Comparison of ENCODE assay signal across 14 cellular contexts in the genomic region with DNA sequence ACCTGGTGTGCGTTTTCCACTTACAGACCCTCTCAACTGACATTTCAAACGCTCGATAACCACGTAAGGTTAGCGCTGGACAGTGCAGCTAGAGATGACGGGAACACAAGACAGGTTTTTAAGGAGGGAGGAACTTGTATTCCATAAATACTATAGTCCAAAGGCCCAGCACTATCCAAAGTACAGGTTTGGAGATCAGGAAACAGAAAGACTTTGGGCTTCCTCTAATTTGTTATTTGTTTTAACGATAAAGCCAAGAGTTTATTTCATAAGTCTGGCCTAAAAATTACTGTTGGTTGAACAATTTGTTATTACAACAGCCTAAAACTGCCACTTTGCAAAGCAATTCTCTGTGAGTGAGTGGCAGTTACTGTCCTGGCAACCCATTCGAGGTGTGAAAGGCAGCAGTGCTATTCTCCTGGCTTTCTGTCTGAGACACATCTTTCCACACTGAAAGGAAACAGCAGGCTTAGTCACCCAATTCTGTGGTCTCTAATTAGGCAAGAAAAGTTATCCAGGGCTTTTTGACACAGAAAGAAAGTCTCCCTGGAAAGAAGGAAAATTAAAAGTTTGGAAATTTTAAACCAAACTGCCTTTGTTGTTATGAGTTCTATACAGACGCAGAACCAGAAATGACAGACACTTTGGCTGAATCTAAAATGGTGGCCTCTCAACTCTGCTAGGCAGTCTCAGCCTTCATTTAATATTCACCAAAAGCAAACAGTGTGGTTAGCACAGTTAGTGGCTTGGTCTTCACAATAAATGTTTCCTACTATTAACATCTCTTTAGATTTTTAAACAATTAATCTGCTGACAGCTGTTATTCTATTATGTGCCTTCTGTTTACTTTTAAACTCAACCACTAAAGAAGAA. TPM values are rescaled to one million over a fixed set of nuclear protein-coding genes. Genes with fewer than 3 reads are reported as not detected.
DNase-seq lines count a peak whose midpoint lies in the region; ATAC-seq, FAIRE-seq and TF ChIP-seq lines count a peak whose summit lies in the region.
"Had no signal": no experiment of that assay in that cellular context is flagged by ENCODE, and none has a peak within 500 bp of the region (broad histone marks: within the 10 kb centered on the region; RNA-seq: fewer than 3 reads in every experiment).

No MANE protein-coding gene starts in this region.

- H4K8ac ChIP-seq in IMR-90 (ENCODE audit: low read depth in 2 of 2, low read length in 2 of 2), result no peak overlapping the region

- peaks cover 60 to 85% of the 10 kb centered on the region in 2 experiments for H3K79me1 ChIP-seq in IMR-90 (ENCODE audit: low read depth in 1 of 2, low read length in 2 of 2)

- in situ Hi-C loops in IMR-90 (cut with MboI; ENCODE audit: low sequenced_read_pairs), result no loop called here

- H3K4me1 Mint-ChIP-seq in CD14-positive monocyte, result peaks cover 55% of the 10 kb centered on the region
- H3K4me1 Mint-ChIP-seq in activated naive CD8-positive, alpha-beta T cell treated with anti-CD3 and anti-CD28 coated beads for 36 hours, result peaks cover 27% of the 10 kb centered on the region
- H3K4me1 Mint-ChIP-seq in activated CD4-positive, alpha-beta memory T cell treated with anti-CD3 and anti-CD28 coated beads for 36 hours (ENCODE audit: low read depth), result peaks cover 20% of the 10 kb centered on the region

- no peaks in the 10 kb centered on the region for H3K27me3 Mint-ChIP-seq in CD14-positive monocyte (ENCODE audit: low read depth in 3 of 3)
- H3K27me3 Mint-ChIP-seq in activated naive CD8-positive, alpha-beta T cell treated with anti-CD3 and anti-CD28 coated beads for 36 hours, result no peaks in the 10 kb centered on the region
- no peaks in the 10 kb centered on the region for H3K27me3 Mint-ChIP-seq in activated CD4-positive, alpha-beta memory T cell treated with anti-CD3 and anti-CD28 coated beads for 36 hours

- ATAC-seq in IMR-90 (ENCODE audit: low read depth), result peak; percentile 32
- ATAC-seq in HG03039 (IDR thresholded peaks at IDR 0.05; ENCODE audit: unreplicated experiment), result no peak

- peak overlapping the region in 1 of 2 donors; percentile 35 for H3K4me3 Mint-ChIP-seq in CD14-positive monocyte
- no peak overlapping the region for H3K4me3 Mint-ChIP-seq in activated naive CD8-positive, alpha-beta T cell treated with anti-CD3 and anti-CD28 coated beads for 36 hours
- no peak overlapping the region for H3K4me3 Mint-ChIP-seq in activated CD4-positive, alpha-beta memory T cell treated with anti-CD3 and anti-CD28 coated beads for 36 hours

- H2BK15ac ChIP-seq in IMR-90 (ENCODE audit: low read depth, low read length), result no peak overlapping the region

- H3K4me1 ChIP-seq in IMR-90 (ENCODE audit: control insufficient read depth, insufficient read depth, low read length), result peaks cover 11% of the 10 kb centered on the region
- H3K4me1 ChIP-seq in liver (ENCODE audit: control insufficient read depth in 4 of 4, insufficient read depth in 4 of 4, low read length in 3 of 4), result peaks cover 6 to 46% (median 25%) of the 10 kb centered on the region in 4 donors
- peaks cover 1 to 2% of the 10 kb centered on the region in 2 donors for H3K4me1 ChIP-seq in kidney (ENCODE audit: control insufficient read depth in 1 of 2, insufficient read depth in 1 of 2, low read depth in 1 of 2, low read length in 2 of 2)

- H2AK9ac ChIP-seq in IMR-90 (replicated peaks; ENCODE audit: low read depth, low read length, poor library complexity), result no peak overlapping the region

- TF ChIP-seq CTCF in CD14-positive monocyte (IDR thresholded peaks at IDR 0.05) (no peak), IMR-90 (conservative IDR thresholded peaks at IDR 0.05; ENCODE audit: low read depth, low read length) (no peak), liver (IDR thresholded peaks at IDR 0.05; ENCODE audit: low read depth, low read length, missing input control) (no peak), kidney (IDR thresholded peaks at IDR 0.05; ENCODE audit: borderline replicate concordance, extremely low read depth, insufficient read depth) (no peak)

- H2BK20ac ChIP-seq in IMR-90 (ENCODE audit: low read depth, low read length), result no peak overlapping the region

- H4K91ac ChIP-seq in IMR-90 (ENCODE audit: insufficient read depth, low read depth, low read length), result no peak overlapping the region

- H3K36me3 ChIP-seq in IMR-90 (ENCODE audit: control insufficient read depth, insufficient read depth, low read length), result peaks cover 26% of the 10 kb centered on the region
- H3K36me3 ChIP-seq in liver (ENCODE audit: control insufficient read depth in 4 of 4, insufficient read depth in 3 of 4, low read depth in 1 of 4, low read length in 3 of 4), result peaks cover 0 to 8% (median 5%) of the 10 kb centered on the region in 4 donors
- H3K36me3 ChIP-seq in kidney (ENCODE audit: control insufficient read depth in 1 of 2, insufficient read depth in 2 of 2, low read length in 2 of 2), result peaks cover 4 to 15% of the 10 kb centered on the region in 2 donors

- WGBS in IMR-90 (ENCODE audit: extremely low coverage in 2 of 2, insufficient read length in 1 of 2), 2 experiments, result 86% methylated on average over 1 of the region's 9 CpGs; no CpG with 5 or more reads in 1 of the 2 experiments
- WGBS in liver, result 45% methylated on average over 9 of the region's 9 CpGs

- no peak for TF ChIP-seq POLR2A in IMR-90 (IDR thresholded peaks at IDR 0.05; ENCODE audit: low read depth, low read length)

- no peaks in the 10 kb centered on the region for H3K27me3 ChIP-seq in IMR-90 (ENCODE audit: control insufficient read depth, insufficient read depth, low read length)
- no peaks in the 10 kb centered on the region for H3K27me3 ChIP-seq in liver (ENCODE audit: control insufficient read depth in 4 of 4, insufficient read depth in 4 of 4, low read length in 3 of 4)
- H3K27me3 ChIP-seq: tibial nerve had no signal

- H3K56ac ChIP-seq in IMR-90 (ENCODE audit: extremely low read depth, insufficient read depth, low read length), result no peak overlapping the region

- H3K9ac ChIP-seq in IMR-90 (ENCODE audit: low read depth, low read length), result no peak overlapping the region
- H3K9ac ChIP-seq in liver (ENCODE audit: low read depth in 1 of 2, low read length in 2 of 2), result no peak overlapping the region
- no peak overlapping the region for H3K9ac ChIP-seq in kidney (ENCODE audit: low read length in 2 of 2)

- H2BK120ac ChIP-seq in IMR-90 (ENCODE audit: low read depth, low read length), result no peak overlapping the region

- H3K9me1 ChIP-seq in IMR-90 (ENCODE audit: insufficient read depth, low read length), result peaks cover 9% of the 10 kb centered on the region

- H3K4me3 ChIP-seq in IMR-90 (ENCODE audit: insufficient read depth, low read depth, low read length), result no peak overlapping the region
- H3K4me3 ChIP-seq in liver (ENCODE audit: low read depth in 1 of 3, low read length in 3 of 3), result no peak overlapping the region
- no peak overlapping the region for H3K4me3 ChIP-seq in kidney (ENCODE audit: low read length in 2 of 2)
- H3K4me3 ChIP-seq: tibial nerve had no signal

- H3K27ac Mint-ChIP-seq in CD14-positive monocyte, result peak overlapping the region in 4 of 7 donors; percentile 31 to 88 (median 58)
- H3K27ac Mint-ChIP-seq in activated naive CD8-positive, alpha-beta T cell treated with anti-CD3 and anti-CD28 coated beads for 36 hours, result peak overlapping the region; percentile 58
- H3K27ac Mint-ChIP-seq in activated CD4-positive, alpha-beta memory T cell treated with anti-CD3 and anti-CD28 coated beads for 36 hours, result no peak overlapping the region

- no peak overlapping the region for H4K5ac ChIP-seq in IMR-90 (ENCODE audit: low read depth, low read length)

- dilution Hi-C loops in IMR-90 (cut with HindIII; ENCODE audit: low sequenced_read_pairs, unreplicated experiment), result no loop called here

- H3K23ac ChIP-seq in IMR-90 (ENCODE audit: low read depth, low read length), result peak overlapping the region; percentile 13; the same call in 1 of the 2 replicates

- no peak overlapping the region for H3K18ac ChIP-seq in IMR-90 (ENCODE audit: low read depth, low read length)

- H3K27ac ChIP-seq in IMR-90 (ENCODE audit: insufficient read depth, low read length) (no peak overlapping the region), liver (ENCODE audit: low read depth in 1 of 2, low read length in 2 of 2) (peak overlapping the region; percentile 67 to 83), kidney (ENCODE audit: low read depth in 2 of 2, low read length in 2 of 2) (no peak overlapping the region)
- H3K27ac ChIP-seq: tibial nerve had no signal

- no TSS peak for BruUV-seq in IMR-90 (replicated peaks; lab: Mats Ljungman, UMichigan)

- no peak overlapping the region; the same call in 1 of the 2 replicates for H3K4me2 ChIP-seq in IMR-90 (ENCODE audit: low read depth, low read length)

- H2AK5ac ChIP-seq in IMR-90 (ENCODE audit: low read depth, low read length), result no peak overlapping the region

- CTCF ChIA-PET in IMR-90 (lab: Yijun Ruan, JAX), result interaction anchor here (0.6 kb wide), 1 partner anchor 864 kb away, joined by 3 read pairs; no protein-coding TSS in a partner anchor
- CTCF ChIA-PET in activated CD4-positive, alpha-beta memory T cell treated with anti-CD3 and anti-CD28 coated beads for 36 hours (lab: Charles Lee), result no interaction called here

- FAIRE-seq in kidney (lab: Jason Lieb, UNC), result no peak
- FAIRE-seq: islet of Langerhans had no signal

- no peak overlapping the region for H2AFZ ChIP-seq in IMR-90 (replicated peaks; ENCODE audit: low read length, poor library complexity)

- H3K9me3 ChIP-seq in IMR-90 (ENCODE audit: control insufficient read depth, insufficient read depth, low read length), result no peaks in the 10 kb centered on the region
- no peaks in the 10 kb centered on the region for H3K9me3 ChIP-seq in liver (ENCODE audit: control insufficient read depth in 4 of 4, low read length in 3 of 4)
- no peaks in the 10 kb centered on the region for H3K9me3 ChIP-seq in kidney (ENCODE audit: control insufficient read depth in 1 of 2, low read length in 2 of 2)
- H3K9me3 ChIP-seq: tibial nerve had no signal

- DNase-seq in CD14-positive monocyte (ENCODE audit: low spot score), result peak; percentile 52
- peak; percentile 29 for DNase-seq in IMR-90
- DNase-seq in activated naive CD8-positive, alpha-beta T cell treated with anti-CD3 and anti-CD28 coated beads for 36 hours, result peak; percentile 12
- DNase-seq in activated CD4-positive, alpha-beta memory T cell treated with anti-CD3 and anti-CD28 coated beads for 36 hours, result no peak
- DNase-seq in iPS-NIHi7 (ENCODE audit: extremely low spot score), result no peak
- no peak for DNase-seq in kidney
- DNase-seq: DND-41; NCI-H187 treated with DMSO at 0.1 percent for 48 hours; SHP77; stimulated activated CD4-positive, alpha-beta T cell treated with anti-CD3 and anti-CD28 coated beads, Interleukin-4, amount 100 ng/mL, for 1 hour had no signal

- intact Hi-C loops in CD14-positive monocyte (cut with micrococcal nuclease) (loop anchor here in 1 of 2 donors (2.0 kb wide), 1 partner anchor 13 kb away; no protein-coding TSS in a partner anchor), IMR-90 (cut with micrococcal nuclease) (no loop called here), kidney (cut with DNase I) (no loop called here)
- intact Hi-C loops in activated CD4-positive, alpha-beta memory T cell treated with anti-CD3 and anti-CD28 coated beads for 36 hours (cut with micrococcal nuclease), result no loop called here

- POLR2A ChIA-PET in IMR-90 (lab: Charles Lee; ENCODE audit: unreplicated experiment), result no interaction called here
- POLR2A ChIA-PET in activated CD4-positive, alpha-beta memory T cell treated with anti-CD3 and anti-CD28 coated beads for 36 hours (lab: Charles Lee), result no interaction called here

- H3K36me3 Mint-ChIP-seq in CD14-positive monocyte, result peaks cover 39 to 41% of the 10 kb centered on the region in 2 donors
- H3K36me3 Mint-ChIP-seq in activated naive CD8-positive, alpha-beta T cell treated with anti-CD3 and anti-CD28 coated beads for 36 hours, result peaks cover 24% of the 10 kb centered on the region
- peaks cover 23% of the 10 kb centered on the region for H3K36me3 Mint-ChIP-seq in activated CD4-positive, alpha-beta memory T cell treated with anti-CD3 and anti-CD28 coated beads for 36 hours

- H3K4ac ChIP-seq in IMR-90 (ENCODE audit: low read depth, low read length), result no peak overlapping the region

- no peak for TF ChIP-seq RAD21 in IMR-90 (IDR thresholded peaks at IDR 0.05; ENCODE audit: low read length)
- TF ChIP-seq RAD21 in liver (IDR thresholded peaks at IDR 0.05), result no peak

- H3K9me3 Mint-ChIP-seq in CD14-positive monocyte, result no peaks in the 10 kb centered on the region
- no peaks in the 10 kb centered on the region for H3K9me3 Mint-ChIP-seq in activated naive CD8-positive, alpha-beta T cell treated with anti-CD3 and anti-CD28 coated beads for 36 hours
- no peaks in the 10 kb centered on the region for H3K9me3 Mint-ChIP-seq in activated CD4-positive, alpha-beta memory T cell treated with anti-CD3 and anti-CD28 coated beads for 36 hours

- no peak overlapping the region for H3K14ac ChIP-seq in IMR-90 (replicated peaks; ENCODE audit: low read depth, low read length)

- H2BK5ac ChIP-seq in IMR-90 (ENCODE audit: low read depth, low read length, poor library complexity, severe bottlenecking), result no peak overlapping the region

- H4K20me1 ChIP-seq in IMR-90 (ENCODE audit: insufficient read depth, low read length), result peaks cover 47% of the 10 kb centered on the region

RNA-seq across cellular contexts. Expression of gene PSMB7, which starts 33.9 kb away (rescaled TPM):
- polyA plus RNA-seq in CD14-positive monocyte, result 100 to 1,000 TPM; 191 to 194 TPM
- 369 and 430 TPM in 2 replicates for total RNA-seq in IMR-90 (2012; rRNA removed)
- polyA plus RNA-seq in IMR-90 (2012; rRNA removed), result 318 and 340 TPM in 2 replicates
- polyA plus RNA-seq in IMR-90 (2012; cell fraction: cytosol; rRNA removed), result 154 and 232 TPM in 2 replicates
- polyA plus RNA-seq in IMR-90 (2012; cell fraction: nucleus; rRNA removed; ENCODE audit: low replicate concordance), result 50.0 and 129 TPM in 2 replicates
- 100 to 1,000 TPM; 191 to 199 TPM for total RNA-seq in activated naive CD8-positive, alpha-beta T cell treated with anti-CD3 and anti-CD28 coated beads for 36 hours
- 100 to 1,000 TPM in 1 of 2 donors, 10 to 100 TPM in 1; 90.9 to 102 TPM for total RNA-seq in liver
- 100 to 1,000 TPM; 166 to 183 TPM for polyA plus RNA-seq in liver
- total RNA-seq in activated CD4-positive, alpha-beta memory T cell treated with anti-CD3 and anti-CD28 coated beads for 36 hours, result 100 to 1,000 TPM; 156 TPM
- 105 TPM for total RNA-seq in kidney
- polyA plus RNA-seq in kidney (ENCODE audit: insufficient read depth, low read depth, low replicate concordance), result 250 TPM

Comparison
In these comparisons a context has a peak if more than half of its experiments do, and no peak if none do; other contexts are left out.
1. DNase-seq: peak in CD14-positive monocyte (single experiment), IMR-90 (single experiment) and activated naive CD8-positive, alpha-beta T cell treated with anti-CD3 and anti-CD28 coated beads for 36 hours (single experiment); none in activated CD4-positive, alpha-beta memory T cell treated with anti-CD3 and anti-CD28 coated beads for 36 hours (single experiment), iPS-NIHi7 (single experiment) and kidney (single experiment).
2. H3K27ac ChIP-seq: peak in liver (2 of 2); none in IMR-90 (single experiment) and kidney (0 of 2).